ENCODE assay signal across 26 cellular contexts in genomic region chr17:33982872-33983271, GRCh38.
"Had no signal": no experiment of that assay in that cellular context is flagged by ENCODE, and none has a peak within 500 bp of the region (broad histone marks: within the 10 kb centered on the region; RNA-seq: fewer than 3 reads in every experiment).

No MANE protein-coding gene starts in this region.

- H3K4me1 ChIP-seq: pancreas, right lobe of liver, tibial nerve, upper lobe of left lung had no signal

- H3K4me1 Mint-ChIP-seq: mesothelial cell of epicardium, naive B cell, neural crest cell had no signal

- H3K4me3 Mint-ChIP-seq: mesothelial cell of epicardium; naive B cell; natural killer cell treated with Interleukin-12 subunit alpha and Interleukin-12 subunit beta and Interleukin-15 and Interleukin-18, amount 100 ng/mL, for 72 hours; neural crest cell; stimulated activated naive B cell treated with anti-CD40 and anti-IgM and Interleukin-4, amounts not matched to agents 10 μg/mL and 1 μg/mL and 100 μg/mL, for 72 hours; stimulated activated naive CD8-positive, alpha-beta T cell treated with anti-CD3 and anti-CD28 coated beads, Interleukin-15, Interleukin-2, amounts not matched to agents 100 ng/mL and 50 ng/mL, for 24 hours had no signal

- ATAC-seq: gastrocnemius medialis; left lobe of liver; natural killer cell treated with Interleukin-12 subunit alpha and Interleukin-12 subunit beta and Interleukin-15 and Interleukin-18, amount 100 ng/mL, for 72 hours; right lobe of liver; stimulated activated naive B cell treated with anti-CD40 and anti-IgM and Interleukin-4, amounts not matched to agents 10 μg/mL and 1 μg/mL and 100 μg/mL, for 72 hours had no signal

- H3K36me3 ChIP-seq: gastrocnemius medialis, neutrophil, pancreas, right lobe of liver, thoracic aorta, tibial nerve, upper lobe of left lung had no signal

- H3K9me3 Mint-ChIP-seq: mesothelial cell of epicardium; naive B cell; natural killer cell treated with Interleukin-12 subunit alpha and Interleukin-12 subunit beta and Interleukin-15 and Interleukin-18, amount 100 ng/mL, for 72 hours; neural crest cell; stimulated activated naive B cell treated with anti-CD40 and anti-IgM and Interleukin-4, amounts not matched to agents 10 μg/mL and 1 μg/mL and 100 μg/mL, for 72 hours; stimulated activated naive CD8-positive, alpha-beta T cell treated with anti-CD3 and anti-CD28 coated beads, Interleukin-15, Interleukin-2, amounts not matched to agents 100 ng/mL and 50 ng/mL, for 24 hours had no signal

- H3K27ac ChIP-seq: epithelial cell of prostate, neutrophil, pancreas, right lobe of liver, thoracic aorta, tibial nerve, upper lobe of left lung had no signal

- H3K36me3 Mint-ChIP-seq: mesothelial cell of epicardium; naive B cell; natural killer cell treated with Interleukin-12 subunit alpha and Interleukin-12 subunit beta and Interleukin-15 and Interleukin-18, amount 100 ng/mL, for 72 hours; stimulated activated naive B cell treated with anti-CD40 and anti-IgM and Interleukin-4, amounts not matched to agents 10 μg/mL and 1 μg/mL and 100 μg/mL, for 72 hours had no signal

- H3K27me3 ChIP-seq: gastrocnemius medialis, neutrophil, pancreas, right lobe of liver, tibial nerve, upper lobe of left lung had no signal

- DNase-seq: cortex of kidney; effector CD4-positive, alpha-beta T cell; foreskin fibroblast; gastrocnemius medialis; kidney; mesenchymal stem cell; mucosa of descending colon; naive B cell; pancreas; retina; right lobe of liver; small intestine; stimulated activated CD4-positive, alpha-beta T cell treated with anti-CD3 and anti-CD28 coated beads, Interleukin-15, amount 100 ng/mL, for 24 hours; stimulated activated CD4-positive, alpha-beta T cell treated with anti-CD3 and anti-CD28 coated beads, Interleukin-2, amount 100 ng/mL, for 48 hours; stimulated activated naive B cell treated with anti-CD40 and anti-IgM and Interleukin-4, amounts not matched to agents 10 μg/mL and 1 μg/mL and 100 μg/mL, for 72 hours; upper lobe of left lung had no signal

- H3K4me3 ChIP-seq: gastrocnemius medialis, mucosa of descending colon, pancreas, right lobe of liver, thoracic aorta, tibial nerve, upper lobe of left lung had no signal

- H3K27me3 Mint-ChIP-seq: naive B cell; stimulated activated naive B cell treated with anti-CD40 and anti-IgM and Interleukin-4, amounts not matched to agents 10 μg/mL and 1 μg/mL and 100 μg/mL, for 72 hours had no signal

- H3K9me3 ChIP-seq: gastrocnemius medialis, mucosa of descending colon, neutrophil, pancreas, right lobe of liver, thoracic aorta, tibial nerve, upper lobe of left lung had no signal

- FAIRE-seq: kidney, pancreas, small intestine, urothelium cell line had no signal

- H3K27ac Mint-ChIP-seq: mesothelial cell of epicardium; naive B cell; natural killer cell treated with Interleukin-12 subunit alpha and Interleukin-12 subunit beta and Interleukin-15 and Interleukin-18, amount 100 ng/mL, for 72 hours; stimulated activated naive B cell treated with anti-CD40 and anti-IgM and Interleukin-4, amounts not matched to agents 10 μg/mL and 1 μg/mL and 100 μg/mL, for 72 hours; stimulated activated naive CD8-positive, alpha-beta T cell treated with anti-CD3 and anti-CD28 coated beads, Interleukin-15, Interleukin-2, amounts not matched to agents 100 ng/mL and 50 ng/mL, for 24 hours had no signal
